In genomic region chr1:17128361-17128760, GRCh38 we compare ENCODE assay signal across 8 cellular contexts. TPM values are rescaled to one million over a fixed set of nuclear protein-coding genes. Genes with fewer than 3 reads are reported as not detected.
DNase-seq lines count a peak whose midpoint lies in the region; ATAC-seq and TF ChIP-seq lines count a peak whose summit lies in the region.

No MANE protein-coding gene starts in this region.

- H3K36me3 Mint-ChIP-seq in stimulated activated naive B cell treated with anti-CD40 and anti-IgM and Interleukin-4, amounts not matched to agents 10 μg/mL and 1 μg/mL and 100 μg/mL, for 72 hours, result no peaks in the 10 kb centered on the region
- H3K36me3 Mint-ChIP-seq in immature natural killer cell, result no peaks in the 10 kb centered on the region
- H3K36me3 Mint-ChIP-seq in T-cell, result no peaks in the 10 kb centered on the region

- no peaks in the 10 kb centered on the region for H3K9me3 Mint-ChIP-seq in stimulated activated naive B cell treated with anti-CD40 and anti-IgM and Interleukin-4, amounts not matched to agents 10 μg/mL and 1 μg/mL and 100 μg/mL, for 72 hours
- no peaks in the 10 kb centered on the region for H3K9me3 Mint-ChIP-seq in immature natural killer cell
- H3K9me3 Mint-ChIP-seq in T-cell, result no peaks in the 10 kb centered on the region

- DNase-seq in HPDE6-E6E7 (ENCODE audit: extremely low spot score), result peak; percentile 82
- peak; percentile 46 for DNase-seq in SKM-1 (lab: John Stamatoyannopoulos, UW; ENCODE audit: unreplicated experiment)
- DNase-seq in foreskin keratinocyte, result peak; percentile 88 to 96
- DNase-seq in stimulated activated naive B cell treated with anti-CD40 and anti-IgM and Interleukin-4, amounts not matched to agents 10 μg/mL and 1 μg/mL and 100 μg/mL, for 72 hours, result no peak
- no peak for DNase-seq in NCI-H2171 (lab: John Stamatoyannopoulos, UW)
- DNase-seq in immature natural killer cell, result no peak
- DNase-seq in T-cell, result no peak
- no peak for DNase-seq in stimulated activated naive CD4-positive, alpha-beta T cell treated with Interleukin-2 at 50 U/mL for 16 hours (lab: John Stamatoyannopoulos, UW)

- peak; percentile 74 for ATAC-seq in foreskin keratinocyte
- ATAC-seq in stimulated activated naive B cell treated with anti-CD40 and anti-IgM and Interleukin-4, amounts not matched to agents 10 μg/mL and 1 μg/mL and 100 μg/mL, for 72 hours (replicated peaks), result peak; percentile 85 to 86
- ATAC-seq in T-cell (replicated peaks in 1 of 4), result no peak

- POLR2A ChIA-PET in T-cell (lab: Charles Lee), result interaction anchor here in 1 of 2 donors (0.6 kb wide), 1 partner anchor 98 kb away, joined by 3 read pairs; no protein-coding TSS in a partner anchor

- H3K4me1 ChIP-seq in foreskin keratinocyte, result peaks cover 22% of the 10 kb centered on the region

- peaks cover 6 to 21% of the 10 kb centered on the region in 2 donors for H3K27me3 Mint-ChIP-seq in stimulated activated naive B cell treated with anti-CD40 and anti-IgM and Interleukin-4, amounts not matched to agents 10 μg/mL and 1 μg/mL and 100 μg/mL, for 72 hours
- H3K27me3 Mint-ChIP-seq in immature natural killer cell (ENCODE audit: low read depth in 3 of 3), result peaks cover 1 to 5% (median 3%) of the 10 kb centered on the region in 3 donors
- peaks cover 6 to 11% of the 10 kb centered on the region in 2 donors for H3K27me3 Mint-ChIP-seq in T-cell

- CTCF ChIA-PET in T-cell (lab: Charles Lee), result no interaction called here

- no peaks in the 10 kb centered on the region for H3K27me3 ChIP-seq in foreskin keratinocyte

- TF ChIP-seq CTCF in foreskin keratinocyte (conservative IDR thresholded peaks at IDR 0.05), result no peak

- peak overlapping the region; percentile 63 for H3K27ac Mint-ChIP-seq in stimulated activated naive B cell treated with anti-CD40 and anti-IgM and Interleukin-4, amounts not matched to agents 10 μg/mL and 1 μg/mL and 100 μg/mL, for 72 hours
- H3K27ac Mint-ChIP-seq in immature natural killer cell (peak overlapping the region in 1 of 6 donors; percentile 12), T-cell (no peak overlapping the region)

- H3K27ac ChIP-seq in foreskin keratinocyte, result peak overlapping the region; percentile 41

- peaks cover 11 to 14% of the 10 kb centered on the region in 2 donors for H3K4me1 Mint-ChIP-seq in stimulated activated naive B cell treated with anti-CD40 and anti-IgM and Interleukin-4, amounts not matched to agents 10 μg/mL and 1 μg/mL and 100 μg/mL, for 72 hours
- H3K4me1 Mint-ChIP-seq in immature natural killer cell (peaks cover 0 to 3% of the 10 kb centered on the region in 2 donors), T-cell (peaks cover 0 to 5% (median 4%) of the 10 kb centered on the region in 3 donors)

- H3K4me3 Mint-ChIP-seq in stimulated activated naive B cell treated with anti-CD40 and anti-IgM and Interleukin-4, amounts not matched to agents 10 μg/mL and 1 μg/mL and 100 μg/mL, for 72 hours, result peak overlapping the region in 1 of 2 donors; percentile 17
- no peak overlapping the region for H3K4me3 Mint-ChIP-seq in immature natural killer cell
- no peak overlapping the region for H3K4me3 Mint-ChIP-seq in T-cell

RNA-seq across cellular contexts. Expression of gene PADI2, which starts 9.1 kb away (rescaled TPM):
- 0.56 and 0.95 TPM in 2 replicates for total RNA-seq in foreskin keratinocyte
- 0.45 TPM in 2 replicates for polyA plus RNA-seq in foreskin keratinocyte
- 1 to 10 TPM in 1 of 3 donors, under 1 TPM in 2; 0.15 to 1.6 (median 0.20) TPM for polyA plus RNA-seq in immature natural killer cell
- total RNA-seq in T-cell, result under 1 TPM in 3 of 5 donors, not detected in 2; 0.23 to 0.35 (median 0.30) TPM

Comparison
In these comparisons a context has a peak if more than half of its experiments do, and no peak if none do; other contexts are left out.
1. DNase-seq: peak in HPDE6-E6E7 (single experiment), SKM-1 (single experiment) and foreskin keratinocyte (2 of 2); none in stimulated activated naive B cell treated with anti-CD40 and anti-IgM and Interleukin-4, amounts not matched to agents 10 μg/mL and 1 μg/mL and 100 μg/mL, for 72 hours (single experiment), NCI-H2171 (single experiment), immature natural killer cell (0 of 3), T-cell (0 of 34) and stimulated activated naive CD4-positive, alpha-beta T cell treated with Interleukin-2 at 50 U/mL for 16 hours (single experiment).
2. ATAC-seq: peak in foreskin keratinocyte (single experiment) and stimulated activated naive B cell treated with anti-CD40 and anti-IgM and Interleukin-4, amounts not matched to agents 10 μg/mL and 1 μg/mL and 100 μg/mL, for 72 hours (2 of 2); none in T-cell (0 of 4).